Comparison of ENCODE assay signal across 30 cellular contexts in genomic region chrX:57445046-57445445, GRCh38.
"Had no signal": no experiment of that assay in that cellular context is flagged by ENCODE, and none has a peak within 500 bp of the region (broad histone marks: within the 10 kb centered on the region; RNA-seq: fewer than 3 reads in every experiment).

No MANE protein-coding gene starts in this region.

- H3K27me3 ChIP-seq: ascending aorta, esophagus squamous epithelium, right atrium auricular region, stomach, thyroid gland, upper lobe of right lung had no signal

- H3K27me3 Mint-ChIP-seq: activated CD4-positive, alpha-beta memory T cell treated with anti-CD3 and anti-CD28 coated beads, Interleukin-2, amount 10 ng/mL, durations not matched to agents 7 days and 5 days; activated CD4-positive, alpha-beta T cell treated with anti-CD3 and anti-CD28 coated beads, Interleukin-2, amount 10 ng/mL, durations not matched to agents 7 days and 5 days; activated naive CD4-positive, alpha-beta T cell treated with anti-CD3 and anti-CD28 coated beads, Interleukin-2, amount 10 ng/mL, durations not matched to agents 7 days and 5 days; activated naive CD8-positive, alpha-beta T cell treated with anti-CD3 and anti-CD28 coated beads, Interleukin-2, amount 10 ng/mL, durations not matched to agents 7 days and 5 days; brain; naive thymus-derived CD4-positive, alpha-beta T cell; stimulated activated memory B cell treated with anti-CD40 and anti-IgM and Interleukin-4, amounts not matched to agents 10 μg/mL and 1 μg/mL and 100 μg/mL, for 72 hours had no signal

- H3K4me3 Mint-ChIP-seq: activated CD4-positive, alpha-beta memory T cell treated with anti-CD3 and anti-CD28 coated beads, Interleukin-2, amount 10 ng/mL, durations not matched to agents 7 days and 5 days; activated CD4-positive, alpha-beta T cell treated with anti-CD3 and anti-CD28 coated beads, Interleukin-2, amount 10 ng/mL, durations not matched to agents 7 days and 5 days; activated naive CD4-positive, alpha-beta T cell treated with anti-CD3 and anti-CD28 coated beads, Interleukin-2, amount 10 ng/mL, durations not matched to agents 7 days and 5 days; activated naive CD8-positive, alpha-beta T cell treated with anti-CD3 and anti-CD28 coated beads, Interleukin-2, amount 10 ng/mL, durations not matched to agents 7 days and 5 days; activated T-cell treated with anti-CD3 and anti-CD28 coated beads, Interleukin-2, amount 50 U/mL, for 24 hours; brain; naive thymus-derived CD4-positive, alpha-beta T cell; stimulated activated memory B cell treated with anti-CD40 and anti-IgM and Interleukin-4, amounts not matched to agents 10 μg/mL and 1 μg/mL and 100 μg/mL, for 72 hours; T-helper 1 cell treated with Interleukin-12 subunit alpha and Interleukin-12 subunit beta and Interleukin-4 antibody, amounts not matched to agents 30 μg/mL and 1 μg/mL, for 36 hours had no signal

- H3K79me2 ChIP-seq: parathyroid adenoma had no signal

- H3K4me1 ChIP-seq: ascending aorta, esophagus squamous epithelium, parathyroid adenoma, psoas muscle, right atrium auricular region, stomach, thyroid gland, upper lobe of right lung had no signal

- H3K4me2 ChIP-seq: smooth muscle cell had no signal

- ATAC-seq: left ventricle myocardium superior; naive thymus-derived CD4-positive, alpha-beta T cell; psoas muscle; stimulated activated memory B cell treated with anti-CD40 and anti-IgM and Interleukin-4, amounts not matched to agents 10 μg/mL and 1 μg/mL and 100 μg/mL, for 72 hours; upper lobe of right lung had no signal

- H3K36me3 Mint-ChIP-seq: activated naive CD8-positive, alpha-beta T cell treated with anti-CD3 and anti-CD28 coated beads, Interleukin-2, amount 10 ng/mL, durations not matched to agents 7 days and 5 days had no signal

- H3K27ac ChIP-seq: ascending aorta, esophagus squamous epithelium, parathyroid adenoma, psoas muscle, right atrium auricular region, stomach, thyroid gland, upper lobe of right lung, WERI-Rb-1 had no signal

- H2AFZ ChIP-seq: parathyroid adenoma had no signal

- H3K9me3 ChIP-seq: esophagus squamous epithelium, right atrium auricular region, thyroid gland, upper lobe of right lung had no signal

- H3K4me3 ChIP-seq: ascending aorta, esophagus squamous epithelium, psoas muscle, right atrium auricular region, smooth muscle cell, stomach, thyroid gland, upper lobe of right lung had no signal

- DNase-seq: activated CD4-positive, alpha-beta memory T cell treated with anti-CD3 and anti-CD28 coated beads, Interleukin-2, amount 10 ng/mL, durations not matched to agents 7 days and 5 days; activated CD4-positive, alpha-beta T cell treated with anti-CD3 and anti-CD28 coated beads, Interleukin-2, amount 10 ng/mL, durations not matched to agents 7 days and 5 days; activated CD4-positive, CD25-positive, alpha-beta regulatory T cell treated with anti-CD3 and anti-CD28 coated beads, Interleukin-2, amount 50 U/mL, for 72 hours; activated CD8-positive, alpha-beta memory T cell treated with anti-CD3 and anti-CD28 coated beads, Interleukin-2, amount 50 U/mL, for 48 hours; activated gamma-delta T cell; activated naive CD4-positive, alpha-beta T cell treated with anti-CD3 and anti-CD28 coated beads, Interleukin-2, amount 10 ng/mL, durations not matched to agents 7 days and 5 days; activated naive CD8-positive, alpha-beta T cell treated with anti-CD3 and anti-CD28 coated beads, Interleukin-2, amount 10 ng/mL, durations not matched to agents 7 days and 5 days; activated T-cell treated with anti-CD3 and anti-CD28 coated beads, Interleukin-2, amount 50 U/mL, for 24 hours; caudate nucleus; cortex of kidney; esophagus squamous epithelium; left ventricle myocardium superior; midbrain; naive thymus-derived CD4-positive, alpha-beta T cell; psoas muscle; stimulated activated CD4-positive, alpha-beta T cell treated with anti-CD3 and anti-CD28 coated beads, Interleukin-1b, Interleukin-23, amount 100 ng/mL, for 48 hours; stimulated activated CD4-positive, alpha-beta T cell treated with anti-CD3 and anti-CD28 coated beads, Interleukin-4, amount 100 ng/mL, for 4 hours; stimulated activated CD8-positive, alpha-beta memory T cell treated with anti-CD3 and anti-CD28 coated beads, Interleukin-4, amount 100 ng/mL, for 48 hours; stomach; T-helper 9 cell; thyroid gland; upper lobe of right lung; WERI-Rb-1 had no signal

- H3K4me1 Mint-ChIP-seq: activated CD4-positive, alpha-beta memory T cell treated with anti-CD3 and anti-CD28 coated beads, Interleukin-2, amount 10 ng/mL, durations not matched to agents 7 days and 5 days; activated CD4-positive, alpha-beta T cell treated with anti-CD3 and anti-CD28 coated beads, Interleukin-2, amount 10 ng/mL, durations not matched to agents 7 days and 5 days; activated naive CD4-positive, alpha-beta T cell treated with anti-CD3 and anti-CD28 coated beads, Interleukin-2, amount 10 ng/mL, durations not matched to agents 7 days and 5 days; activated naive CD8-positive, alpha-beta T cell treated with anti-CD3 and anti-CD28 coated beads, Interleukin-2, amount 10 ng/mL, durations not matched to agents 7 days and 5 days; brain; stimulated activated memory B cell treated with anti-CD40 and anti-IgM and Interleukin-4, amounts not matched to agents 10 μg/mL and 1 μg/mL and 100 μg/mL, for 72 hours had no signal

- H3K36me3 ChIP-seq: ascending aorta, esophagus squamous epithelium, right atrium auricular region, stomach, thyroid gland, upper lobe of right lung, WERI-Rb-1 had no signal

- H3K9me3 Mint-ChIP-seq: activated CD4-positive, alpha-beta memory T cell treated with anti-CD3 and anti-CD28 coated beads, Interleukin-2, amount 10 ng/mL, durations not matched to agents 7 days and 5 days; activated CD4-positive, alpha-beta T cell treated with anti-CD3 and anti-CD28 coated beads, Interleukin-2, amount 10 ng/mL, durations not matched to agents 7 days and 5 days; activated naive CD8-positive, alpha-beta T cell treated with anti-CD3 and anti-CD28 coated beads, Interleukin-2, amount 10 ng/mL, durations not matched to agents 7 days and 5 days; activated T-cell treated with anti-CD3 and anti-CD28 coated beads, Interleukin-2, amount 50 U/mL, for 24 hours; stimulated activated memory B cell treated with anti-CD40 and anti-IgM and Interleukin-4, amounts not matched to agents 10 μg/mL and 1 μg/mL and 100 μg/mL, for 72 hours; T-helper 1 cell treated with Interleukin-12 subunit alpha and Interleukin-12 subunit beta and Interleukin-4 antibody, amounts not matched to agents 30 μg/mL and 1 μg/mL, for 36 hours had no signal

- H3K27ac Mint-ChIP-seq: activated CD4-positive, alpha-beta memory T cell treated with anti-CD3 and anti-CD28 coated beads, Interleukin-2, amount 10 ng/mL, durations not matched to agents 7 days and 5 days; activated CD4-positive, alpha-beta T cell treated with anti-CD3 and anti-CD28 coated beads, Interleukin-2, amount 10 ng/mL, durations not matched to agents 7 days and 5 days; activated naive CD4-positive, alpha-beta T cell treated with anti-CD3 and anti-CD28 coated beads, Interleukin-2, amount 10 ng/mL, durations not matched to agents 7 days and 5 days; activated naive CD8-positive, alpha-beta T cell treated with anti-CD3 and anti-CD28 coated beads, Interleukin-2, amount 10 ng/mL, durations not matched to agents 7 days and 5 days; activated T-cell treated with anti-CD3 and anti-CD28 coated beads, Interleukin-2, amount 50 U/mL, for 24 hours; brain; naive thymus-derived CD4-positive, alpha-beta T cell; stimulated activated memory B cell treated with anti-CD40 and anti-IgM and Interleukin-4, amounts not matched to agents 10 μg/mL and 1 μg/mL and 100 μg/mL, for 72 hours; T-helper 1 cell treated with Interleukin-12 subunit alpha and Interleukin-12 subunit beta and Interleukin-4 antibody, amounts not matched to agents 30 μg/mL and 1 μg/mL, for 36 hours had no signal
